Comparison of ENCODE assay signal across 8 cellular contexts in genomic region chr10:91198781-91199180, GRCh38. TPM values are rescaled to one million over a fixed set of nuclear protein-coding genes. Genes with fewer than 3 reads are reported as not detected.
DNase-seq lines count a peak whose midpoint lies in the region; ATAC-seq and TF ChIP-seq lines count a peak whose summit lies in the region.

No MANE protein-coding gene starts in this region.

- no peak overlapping the region for H3K27ac ChIP-seq in BLaER1
- peak overlapping the region; percentile 63 for H3K27ac ChIP-seq in lower lobe of right lung

- H3K27me3 ChIP-seq in BLaER1 (no peaks in the 10 kb centered on the region), lower lobe of right lung (ENCODE audit: low read depth) (no peaks in the 10 kb centered on the region)

- H3K4me3 ChIP-seq in BLaER1 (no peak overlapping the region), lower lobe of right lung (no peak overlapping the region)

- peak overlapping the region; percentile 90 for H3K27ac Mint-ChIP-seq in activated naive CD8-positive, alpha-beta T cell treated with anti-CD3 and anti-CD28 coated beads, Interleukin-2, amount 50 U/mL, for 24 hours

- H3K4me1 ChIP-seq in BLaER1 (peaks cover 47% of the 10 kb centered on the region), lower lobe of right lung (peaks cover 38% of the 10 kb centered on the region)

- ATAC-seq in GM19351 (IDR thresholded peaks at IDR 0.05; ENCODE audit: unreplicated experiment), result peak; percentile 82
- peak; percentile 65 for ATAC-seq in HG03378 (IDR thresholded peaks at IDR 0.05; ENCODE audit: unreplicated experiment)
- peak; percentile 22 for ATAC-seq in activated naive CD8-positive, alpha-beta T cell treated with anti-CD3 and anti-CD28 coated beads, Interleukin-2, amount 50 U/mL, for 24 hours
- peak; percentile 75 to 82 for ATAC-seq in lower lobe of right lung

- H3K36me3 ChIP-seq in BLaER1 (no peaks in the 10 kb centered on the region), lower lobe of right lung (no peaks in the 10 kb centered on the region)

- no peaks in the 10 kb centered on the region for H4K20me1 ChIP-seq in BLaER1

- intact Hi-C loops in lower lobe of right lung (cut with DNase I), result no loop called here

- TF ChIP-seq CTCF in lower lobe of right lung (IDR thresholded peaks at IDR 0.05), result no peak

- H3K9me3 ChIP-seq in BLaER1, result no peaks in the 10 kb centered on the region
- H3K9me3 ChIP-seq in lower lobe of right lung, result no peaks in the 10 kb centered on the region

- H3K4me3 Mint-ChIP-seq in activated naive CD8-positive, alpha-beta T cell treated with anti-CD3 and anti-CD28 coated beads, Interleukin-2, amount 50 U/mL, for 24 hours, result peak overlapping the region; percentile 45

- H3K9ac ChIP-seq in BLaER1, result no peak overlapping the region

- H3K36me3 Mint-ChIP-seq in activated naive CD8-positive, alpha-beta T cell treated with anti-CD3 and anti-CD28 coated beads, Interleukin-2, amount 50 U/mL, for 24 hours (ENCODE audit: low read depth), result peaks cover 12% of the 10 kb centered on the region

- no peaks in the 10 kb centered on the region for H3K27me3 Mint-ChIP-seq in activated naive CD8-positive, alpha-beta T cell treated with anti-CD3 and anti-CD28 coated beads, Interleukin-2, amount 50 U/mL, for 24 hours

- peaks cover 92% of the 10 kb centered on the region for H3K4me1 Mint-ChIP-seq in activated naive CD8-positive, alpha-beta T cell treated with anti-CD3 and anti-CD28 coated beads, Interleukin-2, amount 50 U/mL, for 24 hours

- H3K4me2 ChIP-seq in BLaER1, result peak overlapping the region; percentile 14; the same call in 1 of the 2 replicates

- H3K9me3 Mint-ChIP-seq in activated naive CD8-positive, alpha-beta T cell treated with anti-CD3 and anti-CD28 coated beads, Interleukin-2, amount 50 U/mL, for 24 hours, result no peaks in the 10 kb centered on the region

- no peak for DNase-seq in activated naive CD8-positive, alpha-beta T cell treated with anti-CD3 and anti-CD28 coated beads, Interleukin-2, amount 50 U/mL, for 24 hours
- no peak for DNase-seq in lower lobe of right lung
- DNase-seq in ecto neural progenitor cell (ENCODE audit: low spot score), result no peak
- DNase-seq in GDM1 (lab: John Stamatoyannopoulos, UW), result no peak
- no peak for DNase-seq in NCI-H2029 treated with DMSO at 0.1 percent for 48 hours (lab: John Stamatoyannopoulos, UW)

RNA-seq across cellular contexts. Expression of gene PCGF5, which starts 21.7 kb away (rescaled TPM):
- 47.6 TPM for total RNA-seq in lower lobe of right lung

Comparison
In these comparisons a context has a peak if more than half of its experiments do, and no peak if none do; other contexts are left out.
1. ATAC-seq: peak in every context shown above with its lines; median percentile 82 in GM19351; 78 in lower lobe of right lung; 65 in HG03378; 22 in activated naive CD8-positive, alpha-beta T cell treated with anti-CD3 and anti-CD28 coated beads, Interleukin-2, amount 50 U/mL, for 24 hours.